20 cellular contexts compared by ENCODE assay signal in the genomic region with DNA sequence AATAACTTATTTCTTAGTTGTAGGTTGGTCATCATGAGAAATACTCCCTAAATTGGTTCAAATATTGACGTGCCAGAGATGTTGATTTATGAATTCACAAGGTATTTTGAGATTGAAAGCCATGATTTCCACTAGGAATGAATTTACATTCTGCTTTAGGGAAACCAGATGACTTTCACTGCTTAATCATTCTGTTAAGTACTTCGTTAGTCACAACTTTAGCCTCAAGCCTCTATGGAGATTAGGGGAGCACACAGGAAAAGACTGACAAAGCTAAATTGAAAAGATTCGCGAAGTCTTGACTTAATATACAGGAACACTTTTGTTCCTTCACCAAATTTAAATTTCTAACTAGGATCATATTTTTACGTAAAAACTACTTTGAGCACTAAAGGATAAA.
"Had no signal": no experiment of that assay in that cellular context is flagged by ENCODE, and none has a peak within 500 bp of the region (broad histone marks: within the 10 kb centered on the region; RNA-seq: fewer than 3 reads in every experiment).

No MANE protein-coding gene starts in this region.

- H3K9me3 Mint-ChIP-seq: activated naive CD8-positive, alpha-beta T cell treated with anti-CD3 and anti-CD28 coated beads, Interleukin-2, amount 10 ng/mL, durations not matched to agents 7 days and 5 days; natural killer cell had no signal

- H3K27ac Mint-ChIP-seq: activated B cell treated with CpG ODN at 0.5 μM for 24 hours; activated CD4-positive, alpha-beta memory T cell treated with anti-CD3 and anti-CD28 coated beads, Interleukin-2, amount 10 ng/mL, durations not matched to agents 7 days and 5 days; activated CD8-positive, alpha-beta memory T cell treated with anti-CD3 and anti-CD28 coated beads, Interleukin-2, amount 10 ng/mL, durations not matched to agents 7 days and 5 days; activated naive CD8-positive, alpha-beta T cell treated with anti-CD3 and anti-CD28 coated beads, Interleukin-2, amount 10 ng/mL, durations not matched to agents 7 days and 5 days; activated T-helper 17 cell treated with anti-CD3 and anti-CD28 coated beads, Interleukin-2, amount 50 U/mL, for 72 hours; natural killer cell had no signal

- H3K4me3 ChIP-seq: esophagus muscularis mucosa, upper lobe of right lung had no signal

- H3K36me3 Mint-ChIP-seq: activated CD8-positive, alpha-beta memory T cell treated with anti-CD3 and anti-CD28 coated beads, Interleukin-2, amount 10 ng/mL, durations not matched to agents 7 days and 5 days; activated naive CD8-positive, alpha-beta T cell treated with anti-CD3 and anti-CD28 coated beads, Interleukin-2, amount 10 ng/mL, durations not matched to agents 7 days and 5 days; natural killer cell had no signal

- H3K27me3 Mint-ChIP-seq: activated B cell treated with CpG ODN at 0.5 μM for 24 hours; activated CD4-positive, alpha-beta memory T cell treated with anti-CD3 and anti-CD28 coated beads, Interleukin-2, amount 10 ng/mL, durations not matched to agents 7 days and 5 days; activated CD8-positive, alpha-beta memory T cell treated with anti-CD3 and anti-CD28 coated beads, Interleukin-2, amount 10 ng/mL, durations not matched to agents 7 days and 5 days; activated T-helper 17 cell treated with anti-CD3 and anti-CD28 coated beads, Interleukin-2, amount 50 U/mL, for 72 hours had no signal

- H3K4me3 Mint-ChIP-seq: activated B cell treated with CpG ODN at 0.5 μM for 24 hours; activated CD4-positive, alpha-beta memory T cell treated with anti-CD3 and anti-CD28 coated beads, Interleukin-2, amount 10 ng/mL, durations not matched to agents 7 days and 5 days; activated CD8-positive, alpha-beta memory T cell treated with anti-CD3 and anti-CD28 coated beads, Interleukin-2, amount 10 ng/mL, durations not matched to agents 7 days and 5 days; activated naive CD8-positive, alpha-beta T cell treated with anti-CD3 and anti-CD28 coated beads, Interleukin-2, amount 10 ng/mL, durations not matched to agents 7 days and 5 days; activated T-helper 17 cell treated with anti-CD3 and anti-CD28 coated beads, Interleukin-2, amount 50 U/mL, for 72 hours; natural killer cell had no signal

- H3K27ac ChIP-seq: brain microvascular endothelial cell, esophagus muscularis mucosa, neutrophil, upper lobe of right lung had no signal

- H3K4me1 Mint-ChIP-seq: activated B cell treated with CpG ODN at 0.5 μM for 24 hours; activated CD4-positive, alpha-beta memory T cell treated with anti-CD3 and anti-CD28 coated beads, Interleukin-2, amount 10 ng/mL, durations not matched to agents 7 days and 5 days; activated CD8-positive, alpha-beta memory T cell treated with anti-CD3 and anti-CD28 coated beads, Interleukin-2, amount 10 ng/mL, durations not matched to agents 7 days and 5 days; activated naive CD8-positive, alpha-beta T cell treated with anti-CD3 and anti-CD28 coated beads, Interleukin-2, amount 10 ng/mL, durations not matched to agents 7 days and 5 days; activated T-helper 17 cell treated with anti-CD3 and anti-CD28 coated beads, Interleukin-2, amount 50 U/mL, for 72 hours; natural killer cell had no signal

- H3K9me3 ChIP-seq: esophagus muscularis mucosa, neutrophil, upper lobe of right lung had no signal

- H3K4me1 ChIP-seq: upper lobe of right lung had no signal

- H3K27me3 ChIP-seq: brain microvascular endothelial cell, esophagus muscularis mucosa, neutrophil, upper lobe of right lung had no signal

- DNase-seq: activated B cell treated with CpG ODN at 0.5 μM for 24 hours; activated CD4-positive, alpha-beta memory T cell treated with anti-CD3 and anti-CD28 coated beads, Interleukin-2, amount 10 ng/mL, durations not matched to agents 7 days and 5 days; activated CD4-positive, alpha-beta T cell treated with anti-CD3 and anti-CD28 coated beads for 4 hours; activated CD8-positive, alpha-beta memory T cell treated with anti-CD3 and anti-CD28 coated beads, Interleukin-2, amount 10 ng/mL, durations not matched to agents 7 days and 5 days; activated naive CD4-positive, alpha-beta T cell; activated naive CD8-positive, alpha-beta T cell treated with anti-CD3 and anti-CD28 coated beads, Interleukin-2, amount 10 ng/mL, durations not matched to agents 7 days and 5 days; amygdala; brain microvascular endothelial cell; cortex of kidney; effector CD4-positive, alpha-beta T cell; left cardiac atrium; natural killer cell; stimulated activated CD4-positive, alpha-beta T cell treated with anti-CD3 and anti-CD28 coated beads, Interleukin-12 subunit alpha, Interleukin-12 subunit beta, amount 100 ng/mL, for 4 hours; stimulated activated CD4-positive, alpha-beta T cell treated with anti-CD3 and anti-CD28 coated beads, Interleukin-1b, Interleukin-23, amount 100 ng/mL, for 48 hours; stimulated activated CD8-positive, alpha-beta memory T cell treated with anti-CD3 and anti-CD28 coated beads, Interleukin-4, amount 100 ng/mL, for 48 hours; stimulated activated naive CD4-positive, alpha-beta T cell; upper lobe of right lung had no signal

- H3K36me3 ChIP-seq: brain microvascular endothelial cell, esophagus muscularis mucosa, neutrophil, upper lobe of right lung had no signal
